ENCODE assay signal across 21 cellular contexts in genomic region chr20:61112515-61112914, GRCh38.
"Had no signal": no experiment of that assay in that cellular context is flagged by ENCODE, and none has a peak within 500 bp of the region (broad histone marks: within the 10 kb centered on the region; RNA-seq: fewer than 3 reads in every experiment).

No MANE protein-coding gene starts in this region.

- DNase-seq: activated CD4-positive, alpha-beta memory T cell treated with anti-CD3 and anti-CD28 coated beads for 36 hours; activated CD4-positive, alpha-beta T cell treated with anti-CD3 and anti-CD28 coated beads for 4 hours; activated CD8-positive, alpha-beta memory T cell treated with anti-CD3 and anti-CD28 coated beads, Interleukin-2, amount 50 U/mL, for 4 hours; activated naive CD8-positive, alpha-beta T cell treated with anti-CD3 and anti-CD28 coated beads, Interleukin-2, amount 50 U/mL, for 24 hours; activated T-cell treated with anti-CD3 and anti-CD28 coated beads, Interleukin-2, amount 50 U/mL, for 1 hour; amygdala; central memory CD4-positive, alpha-beta T cell; foreskin melanocyte; left cardiac atrium; left ventricle myocardium superior; midbrain; naive thymus-derived CD4-positive, alpha-beta T cell; psoas muscle; stimulated activated CD4-positive, alpha-beta T cell treated with anti-CD3 and anti-CD28 coated beads, Interleukin-15, amount 100 ng/mL, for 24 hours; stimulated activated CD4-positive, alpha-beta T cell treated with anti-CD3 and anti-CD28 coated beads, Interleukin-2, amount 100 ng/mL, for 24 hours; stimulated activated naive CD4-positive, alpha-beta T cell; tibial artery; upper lobe of right lung had no signal

- H3K27me3 ChIP-seq: esophagus muscularis mucosa had no signal

- H2AFZ ChIP-seq: parathyroid adenoma had no signal

- H3K9me3 ChIP-seq: esophagus muscularis mucosa, psoas muscle, suprapubic skin, tibial artery, upper lobe of right lung had no signal

- H3K9ac ChIP-seq: parathyroid adenoma had no signal

- H3K4me1 ChIP-seq: parathyroid adenoma, psoas muscle, suprapubic skin, tibial artery, upper lobe of right lung had no signal

- H3K79me2 ChIP-seq: parathyroid adenoma had no signal

- H3K27ac ChIP-seq: esophagus muscularis mucosa, parathyroid adenoma, psoas muscle, suprapubic skin, tibial artery, upper lobe of right lung had no signal

- H3K36me3 ChIP-seq: esophagus muscularis mucosa, suprapubic skin, tibial artery, upper lobe of right lung had no signal

- H3K4me3 ChIP-seq: esophagus muscularis mucosa, psoas muscle, suprapubic skin, tibial artery, upper lobe of right lung had no signal

- ATAC-seq: activated naive CD8-positive, alpha-beta T cell treated with anti-CD3 and anti-CD28 coated beads, Interleukin-2, amount 50 U/mL, for 24 hours; left cardiac atrium; left ventricle myocardium superior; naive thymus-derived CD4-positive, alpha-beta T cell; psoas muscle; upper lobe of right lung had no signal
